ENCODE assay signal across 1 cellular context in genomic region chr6:36442671-36443497, GRCh38.
A peak's percentile ranks its signal among the peaks of the same experiment; 100 is the strongest.
TF ChIP-seq lines count a peak whose summit lies in the region.

Gene KCTD20 (plus strand): TSS chr6:36443000. CDS start chr6:36470098, 27,098 bp downstream.
Gene PXT1 (minus strand): TSS chr6:36442854. CDS start chr6:36426082, 16,772 bp downstream.

TF ChIP-seq in HepG2, 621 proteins besides CTCF, POLR2A, EP300 and RAD21 (continued from another document and continues in another):
- peak; percentile 56; the same call in 1 of the 2 replicates for TF ChIP-seq ZBTB33 (CRISPR knock-in tag; IDR thresholded peaks at IDR 0.05)
- peak; percentile 89 for TF ChIP-seq ZNF749 (CRISPR knock-in tag; IDR thresholded peaks at IDR 0.05; ENCODE audit: borderline replicate concordance)
- no peak for TF ChIP-seq ZNF550 (CRISPR knock-in tag; IDR thresholded peaks at IDR 0.05; ENCODE audit: borderline replicate concordance)
- TF ChIP-seq NFYB (CRISPR knock-in tag; IDR thresholded peaks at IDR 0.05) = no peak
- TF ChIP-seq ZNF101 (CRISPR knock-in tag; IDR thresholded peaks at IDR 0.05; ENCODE audit: borderline replicate concordance, low read depth) = no peak
- peak; percentile 49; the same call in 1 of the 2 replicates for TF ChIP-seq AKAP8 (CRISPR knock-in tag; IDR thresholded peaks at IDR 0.05)
- TF ChIP-seq CBX1 (IDR thresholded peaks at IDR 0.05; ENCODE audit: low read depth) = peak; percentile 14
- no peak for TF ChIP-seq ZBTB3 (CRISPR knock-in tag; IDR thresholded peaks at IDR 0.05; ENCODE audit: borderline replicate concordance, low read depth)
- TF ChIP-seq ARHGAP35 (CRISPR knock-in tag; IDR thresholded peaks at IDR 0.05; ENCODE audit: borderline replicate concordance) = peak; percentile 90
- TF ChIP-seq IRF2 (CRISPR knock-in tag; IDR thresholded peaks at IDR 0.05) = peak; percentile 82; the same call in 1 of the 2 replicates
- peak; percentile 83 for TF ChIP-seq MED8 (CRISPR knock-in tag; IDR thresholded peaks at IDR 0.05; ENCODE audit: insufficient replicate concordance)
- no peak for TF ChIP-seq ZNF496 (CRISPR knock-in tag; IDR thresholded peaks at IDR 0.05; ENCODE audit: insufficient replicate concordance)
- TF ChIP-seq ZFP1 (CRISPR knock-in tag; IDR thresholded peaks at IDR 0.05) = 0 out of 2 replicates have a peak, but pooled peaks have one; percentile 49
- TF ChIP-seq ZNF414 (CRISPR knock-in tag; IDR thresholded peaks at IDR 0.05) = no peak; the same call in 1 of the 2 replicates
- TF ChIP-seq KLF6 (CRISPR knock-in tag; IDR thresholded peaks at IDR 0.05) = peak; percentile 94
- TF ChIP-seq THRA (CRISPR knock-in tag; IDR thresholded peaks at IDR 0.05; ENCODE audit: borderline replicate concordance) = peak; percentile 61
- no peak for TF ChIP-seq ZNF598 (CRISPR knock-in tag; IDR thresholded peaks at IDR 0.05; ENCODE audit: borderline replicate concordance)
- TF ChIP-seq NR3C1 (CRISPR knock-in tag; IDR thresholded peaks at IDR 0.05) = no peak
- no peak; the same call in none of the 2 replicates for TF ChIP-seq ISL2 (CRISPR knock-in tag; IDR thresholded peaks at IDR 0.05)
- TF ChIP-seq ZFAT (CRISPR knock-in tag; conservative IDR thresholded peaks at IDR 0.05) = no peak
- TF ChIP-seq ZNF460 (CRISPR knock-in tag; IDR thresholded peaks at IDR 0.05; ENCODE audit: borderline replicate concordance) = 0 out of 2 replicates have a peak, but pooled peaks have one; percentile 5
- TF ChIP-seq JUNB (CRISPR knock-in tag; IDR thresholded peaks at IDR 0.05; ENCODE audit: borderline replicate concordance) = no peak
- TF ChIP-seq ZFYVE20 (CRISPR knock-in tag; IDR thresholded peaks at IDR 0.05; ENCODE audit: borderline replicate concordance, low read depth) = 0 out of 2 replicates have a peak, but pooled peaks have one; percentile 74
- TF ChIP-seq NCOA2 (CRISPR knock-in tag; IDR thresholded peaks at IDR 0.05) = peak; percentile 65; the same call in 1 of the 2 replicates
- TF ChIP-seq AHR (CRISPR knock-in tag; IDR thresholded peaks at IDR 0.05) = no peak
- 0 out of 2 replicates have a peak, but pooled peaks have one; percentile 27 for TF ChIP-seq ZNF136 (CRISPR knock-in tag; IDR thresholded peaks at IDR 0.05; ENCODE audit: low read depth)
- 0 out of 2 replicates have a peak, but pooled peaks have one; percentile 57 for TF ChIP-seq DR1 (CRISPR knock-in tag; IDR thresholded peaks at IDR 0.05)
- no peak for TF ChIP-seq NONO (IDR thresholded peaks at IDR 0.05)
- peak; percentile 89 for TF ChIP-seq NONO (CRISPR knock-in tag; conservative IDR thresholded peaks at IDR 0.05)
- peak; percentile 36; the same call in 1 of the 2 replicates for TF ChIP-seq MIXL1 (CRISPR knock-in tag; IDR thresholded peaks at IDR 0.05)
- TF ChIP-seq GATAD2A (CRISPR knock-in tag; IDR thresholded peaks at IDR 0.05) = peak; percentile 81
- TF ChIP-seq CHD4 (IDR thresholded peaks at IDR 0.05; ENCODE audit: borderline replicate concordance, low read length) = no peak
- TF ChIP-seq ZNF367 (CRISPR knock-in tag; IDR thresholded peaks at IDR 0.05; ENCODE audit: borderline replicate concordance) = no peak
- no peak for TF ChIP-seq NR1H2 (CRISPR knock-in tag; IDR thresholded peaks at IDR 0.05; ENCODE audit: borderline replicate concordance, low read depth)
- peak; percentile 72 for TF ChIP-seq MAZ (IDR thresholded peaks at IDR 0.05; ENCODE audit: borderline replicate concordance, low read depth, low read length)
- peak; percentile 89 for TF ChIP-seq MAZ (CRISPR knock-in tag; IDR thresholded peaks at IDR 0.05; ENCODE audit: low read depth)
- TF ChIP-seq ETV6 (CRISPR knock-in tag; conservative IDR thresholded peaks at IDR 0.05) = 0 out of 2 replicates have a peak, but pooled peaks have one; percentile 67
- no peak for TF ChIP-seq ZNF879 (CRISPR knock-in tag; IDR thresholded peaks at IDR 0.05)
- TF ChIP-seq MAFG (CRISPR knock-in tag; IDR thresholded peaks at IDR 0.05) = no peak
- no peak; the same call in 1 of the 2 replicates for TF ChIP-seq ZNF280B (CRISPR knock-in tag; IDR thresholded peaks at IDR 0.05; ENCODE audit: borderline replicate concordance)
- no peak for TF ChIP-seq GRHL1 (CRISPR knock-in tag; conservative IDR thresholded peaks at IDR 0.05)
- no peak for TF ChIP-seq KAT2B (IDR thresholded peaks at IDR 0.05; ENCODE audit: borderline replicate concordance, low read depth, low read length)
- no peak for TF ChIP-seq NCOR1 (IDR thresholded peaks at IDR 0.05; ENCODE audit: borderline replicate concordance, low read length)
- no peak for TF ChIP-seq NCOA1 (CRISPR knock-in tag; IDR thresholded peaks at IDR 0.05)
- peak; percentile 91 for TF ChIP-seq DRAP1 (CRISPR knock-in tag; IDR thresholded peaks at IDR 0.05)
- TF ChIP-seq PCBP2 (optimal IDR thresholded peaks at IDR 0.05; ENCODE audit: low read depth, low read length, poor library complexity, severe bottlenecking) = no peak
- TF ChIP-seq EEA1 (CRISPR knock-in tag; IDR thresholded peaks at IDR 0.05; ENCODE audit: borderline replicate concordance) = peak; percentile 92
- 0 out of 2 replicates have a peak, but pooled peaks have one; percentile 26 for TF ChIP-seq GABPA (IDR thresholded peaks at IDR 0.05; ENCODE audit: low read depth, low read length)
- TF ChIP-seq GABPA (CRISPR knock-in tag; IDR thresholded peaks at IDR 0.05; ENCODE audit: low read depth) = no peak; the same call in 1 of the 2 replicates
- TF ChIP-seq ZBTB34 (CRISPR knock-in tag; IDR thresholded peaks at IDR 0.05) = no peak
- 0 out of 2 replicates have a peak, but pooled peaks have one; percentile 9 for TF ChIP-seq THYN1 (CRISPR knock-in tag; IDR thresholded peaks at IDR 0.05; ENCODE audit: borderline replicate concordance, low read depth)
- no peak for TF ChIP-seq TERF1 (CRISPR knock-in tag; IDR thresholded peaks at IDR 0.05)
- TF ChIP-seq ZUFSP (CRISPR knock-in tag; IDR thresholded peaks at IDR 0.05; ENCODE audit: borderline replicate concordance) = no peak
- TF ChIP-seq ZKSCAN5 (CRISPR knock-in tag; IDR thresholded peaks at IDR 0.05) = no peak; the same call in 1 of the 2 replicates
- TF ChIP-seq ZNF451 (CRISPR knock-in tag; IDR thresholded peaks at IDR 0.05) = peak; percentile 52; the same call in 1 of the 2 replicates
- TF ChIP-seq SPEN (CRISPR knock-in tag; IDR thresholded peaks at IDR 0.05; ENCODE audit: low read depth) = peak; percentile 71
- peak; percentile 95 for TF ChIP-seq SALL1 (CRISPR knock-in tag; IDR thresholded peaks at IDR 0.05)
- no peak for TF ChIP-seq ZC3H4 (CRISPR knock-in tag; IDR thresholded peaks at IDR 0.05; ENCODE audit: borderline replicate concordance)
- peak; percentile 75 for TF ChIP-seq HDAC2 (CRISPR knock-in tag; IDR thresholded peaks at IDR 0.05)
- TF ChIP-seq HNRNPLL (IDR thresholded peaks at IDR 0.05; ENCODE audit: low read depth, low read length, poor library complexity, severe bottlenecking) = peak; percentile 98
- peak; percentile 88 for TF ChIP-seq IKZF4 (CRISPR knock-in tag; IDR thresholded peaks at IDR 0.05; ENCODE audit: borderline replicate concordance, low read depth, not compliant biosample characterization)
